Comparison of ENCODE assay signal across 9 cellular contexts in genomic region chr10:62054825-62055224, GRCh38.
DNase-seq lines count a peak whose midpoint lies in the region; ATAC-seq and TF ChIP-seq lines count a peak whose summit lies in the region.
"Had no signal": no experiment of that assay in that cellular context is flagged by ENCODE, and none has a peak within 500 bp of the region (broad histone marks: within the 10 kb centered on the region; RNA-seq: fewer than 3 reads in every experiment).

No MANE protein-coding gene starts in this region.

- peaks cover 96% of the 10 kb centered on the region for H3K4me1 Mint-ChIP-seq in activated CD4-positive, alpha-beta T cell treated with anti-CD3 and anti-CD28 coated beads for 36 hours
- peaks cover 39 to 46% of the 10 kb centered on the region in 2 donors for H3K4me1 Mint-ChIP-seq in effector memory CD8-positive, alpha-beta T cell (ENCODE audit: low read depth in 2 of 2)

- ATAC-seq in activated CD4-positive, alpha-beta T cell treated with anti-CD3 and anti-CD28 coated beads for 36 hours: peak; percentile 32
- peak; percentile 41 for ATAC-seq in HG03159 (IDR thresholded peaks at IDR 0.05; ENCODE audit: unreplicated experiment)
- peak; percentile 21 for ATAC-seq in effector memory CD8-positive, alpha-beta T cell (replicated peaks)

- peak overlapping the region; percentile 25 for H3K4me3 ChIP-seq in suprapubic skin

- H3K27ac ChIP-seq in suprapubic skin (peak overlapping the region; percentile 79), caudate nucleus (ENCODE audit: low read depth, low read length) (no peak overlapping the region)

- no peaks in the 10 kb centered on the region for H3K9me3 ChIP-seq in suprapubic skin

- H3K4me1 ChIP-seq in suprapubic skin: peaks cover 82% of the 10 kb centered on the region

- H3K27ac Mint-ChIP-seq in activated CD4-positive, alpha-beta T cell treated with anti-CD3 and anti-CD28 coated beads for 36 hours: peak overlapping the region; percentile 100
- H3K27ac Mint-ChIP-seq in effector memory CD8-positive, alpha-beta T cell: peak overlapping the region; percentile 69 to 79

- TF ChIP-seq POLR2A in suprapubic skin (IDR thresholded peaks at IDR 0.05): no peak

- no peak for DNase-seq in activated CD4-positive, alpha-beta T cell treated with anti-CD3 and anti-CD28 coated beads for 36 hours
- DNase-seq in activated CD4-positive, alpha-beta T cell treated with anti-CD3 and anti-CD28 coated beads for 1 hour: no peak
- no peak for DNase-seq in effector memory CD8-positive, alpha-beta T cell
- DNase-seq in suprapubic skin (ENCODE audit: low spot score in 2 of 2) (no peak), caudate nucleus (lab: John Stamatoyannopoulos, UW) (no peak), NCI-H1105 treated with DMSO at 0.1 percent for 48 hours (lab: John Stamatoyannopoulos, UW) (no peak)
- no peak for DNase-seq in stimulated activated CD4-positive, alpha-beta T cell treated with anti-CD3 and anti-CD28 coated beads, Interleukin-1b, Interleukin-23, amount 100 ng/mL, for 48 hours
- DNase-seq: activated CD4-positive, CD25-positive, alpha-beta regulatory T cell had no signal

- no peaks in the 10 kb centered on the region for H3K27me3 ChIP-seq in suprapubic skin

- no peaks in the 10 kb centered on the region for H3K9me3 Mint-ChIP-seq in activated CD4-positive, alpha-beta T cell treated with anti-CD3 and anti-CD28 coated beads for 36 hours (ENCODE audit: low read depth)
- H3K9me3 Mint-ChIP-seq in effector memory CD8-positive, alpha-beta T cell: no peaks in the 10 kb centered on the region

- peaks cover 98% of the 10 kb centered on the region for H3K36me3 Mint-ChIP-seq in activated CD4-positive, alpha-beta T cell treated with anti-CD3 and anti-CD28 coated beads for 36 hours (ENCODE audit: low read depth)
- H3K36me3 Mint-ChIP-seq in effector memory CD8-positive, alpha-beta T cell (ENCODE audit: insufficient read depth): peaks cover 38% of the 10 kb centered on the region

- intact Hi-C loops in activated CD4-positive, alpha-beta T cell treated with anti-CD3 and anti-CD28 coated beads for 36 hours (cut with DNase I, micrococcal nuclease): loop anchor here in 1 of 2 experiments (5.0 to 10.0 kb wide), 2 partner anchors 680 to 1483 kb away; no protein-coding TSS in a partner anchor

- peak overlapping the region; percentile 87 for H3K4me3 Mint-ChIP-seq in activated CD4-positive, alpha-beta T cell treated with anti-CD3 and anti-CD28 coated beads for 36 hours
- H3K4me3 Mint-ChIP-seq in effector memory CD8-positive, alpha-beta T cell: peak overlapping the region; percentile 25 to 57

- no peak for TF ChIP-seq EP300 in suprapubic skin (IDR thresholded peaks at IDR 0.05)

- CTCF ChIA-PET in activated CD4-positive, alpha-beta T cell treated with anti-CD3 and anti-CD28 coated beads for 36 hours (lab: Charles Lee): interaction anchor here (0.6 to 1.8 kb wide), 12 partner anchors 8 to 190 kb away, joined by 3 to 7 read pairs (median 6); no protein-coding TSS in a partner anchor

- POLR2A ChIA-PET in activated CD4-positive, alpha-beta T cell treated with anti-CD3 and anti-CD28 coated beads for 36 hours (lab: Charles Lee): interaction anchor here (0.6 to 2.7 kb wide), 14 partner anchors 9 to 189 kb away, joined by 3 to 20 read pairs (median 5); no protein-coding TSS in a partner anchor

- H3K27me3 Mint-ChIP-seq in activated CD4-positive, alpha-beta T cell treated with anti-CD3 and anti-CD28 coated beads for 36 hours: no peaks in the 10 kb centered on the region
- no peaks in the 10 kb centered on the region for H3K27me3 Mint-ChIP-seq in effector memory CD8-positive, alpha-beta T cell

- 85% methylated on average over 1 of the region's 1 CpG for WGBS in suprapubic skin

- H3K36me3 ChIP-seq in suprapubic skin: peaks cover 25% of the 10 kb centered on the region

- TF ChIP-seq CTCF in suprapubic skin (IDR thresholded peaks at IDR 0.05): no peak
